Comparison of ENCODE assay signal across 21 cellular contexts in the genomic region with DNA sequence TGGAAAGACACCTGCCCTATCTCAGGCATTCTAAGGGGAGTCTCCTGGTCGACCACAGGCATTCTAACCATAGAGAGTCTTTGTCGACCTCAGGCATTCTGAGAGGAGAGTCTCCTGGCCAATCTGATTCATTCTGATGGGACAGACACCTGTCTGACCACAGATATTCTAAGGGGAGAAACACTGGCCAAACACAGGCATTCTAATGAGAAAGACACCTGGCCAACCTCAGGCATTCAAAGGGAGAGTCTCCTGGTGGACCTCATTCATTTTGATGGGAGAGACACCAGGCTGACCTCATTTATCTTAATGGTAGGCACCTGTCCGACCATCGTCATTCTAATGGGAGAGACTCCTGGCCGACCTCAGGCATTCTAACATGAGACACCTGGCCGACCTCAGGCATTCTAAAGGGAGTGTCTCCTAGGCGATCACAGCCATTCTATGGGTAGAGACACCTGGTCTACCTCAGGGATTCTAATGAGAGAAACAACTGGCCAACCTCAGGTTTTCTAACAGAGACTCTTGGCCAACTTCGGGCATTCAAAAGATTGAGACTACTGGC.
"Had no signal": no experiment of that assay in that cellular context is flagged by ENCODE, and none has a peak within 500 bp of the region (broad histone marks: within the 10 kb centered on the region; RNA-seq: fewer than 3 reads in every experiment).

No MANE protein-coding gene starts in this region.

- FAIRE-seq: RCC 7860 had no signal

- H3K27me3 ChIP-seq: MG63, SJSA1 had no signal

- H3K4me3 ChIP-seq: MG63, SJSA1, SK-N-MC had no signal

- H3K4me1 ChIP-seq: SJSA1 had no signal

- DNase-seq: Karpas-422, KG1, MG63, NCI-H1092 treated with DMSO at 0.1 percent for 48 hours, NCI-H1436, NCI-H187, NCI-H2029, NCI-H2081 treated with DMSO at 0.1 percent for 48 hours, NCI-H2171, NCI-H226, NCI-H446, NCI-H510A, NCI-H524 treated with DMSO at 0.1 percent for 48 hours, NCI-H69, NCI-H774, Right ventricle myocardium superior, RPMI8226, SIG-M5 had no signal

- H3K36me3 ChIP-seq: MG63, SJSA1 had no signal

- H3K27ac ChIP-seq: SJSA1, SK-N-MC had no signal

- H3K9me3 ChIP-seq: SJSA1 had no signal
